Comparison of ENCODE assay signal across 20 cellular contexts in the genomic region with DNA sequence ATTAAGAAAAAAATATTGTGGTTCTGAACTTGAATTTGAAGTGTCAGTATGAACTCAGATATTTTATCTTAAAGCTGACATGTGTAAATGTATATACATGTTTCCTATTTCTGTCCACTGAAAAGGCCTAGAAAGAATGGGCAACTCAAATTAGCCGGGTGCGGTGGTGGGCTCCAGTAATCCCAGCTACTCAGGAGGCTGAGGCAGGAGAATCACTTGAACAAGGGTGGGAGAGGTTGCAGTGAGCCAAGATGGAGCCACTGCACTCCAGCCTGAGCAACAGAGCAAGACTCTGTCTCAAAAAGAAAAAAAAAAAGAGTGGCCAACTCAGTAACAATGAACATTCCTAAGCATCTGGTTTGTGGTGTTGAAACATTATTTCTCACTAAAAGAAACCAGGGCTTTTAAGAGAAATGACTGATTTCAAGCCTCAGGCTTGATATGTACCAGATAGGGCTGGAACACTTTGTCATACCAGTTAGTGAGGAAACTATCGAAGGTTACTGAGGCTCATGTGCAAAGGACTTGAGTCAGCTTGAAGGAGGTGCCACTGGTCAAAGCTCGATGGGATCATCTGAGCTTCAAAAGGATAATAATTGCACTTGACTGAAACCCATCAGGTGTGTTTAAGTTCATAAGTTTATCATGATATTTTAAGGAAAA. TPM values are rescaled to one million over a fixed set of nuclear protein-coding genes. Genes with fewer than 3 reads are reported as not detected.
A peak's percentile ranks its signal among the peaks of the same experiment; 100 is the strongest.
DNase-seq lines count a peak whose midpoint lies in the region; ATAC-seq lines count a peak whose summit lies in the region.
"Had no signal": no experiment of that assay in that cellular context is flagged by ENCODE, and none has a peak within 500 bp of the region (broad histone marks: within the 10 kb centered on the region; RNA-seq: fewer than 3 reads in every experiment).

No MANE protein-coding gene starts in this region.

- ATAC-seq in central memory CD8-positive, alpha-beta T cell (replicated peaks; ENCODE audit: extremely low read depth, poor library complexity, severe bottlenecking): no peak
- ATAC-seq in GM21717 (IDR thresholded peaks at IDR 0.05; ENCODE audit: unreplicated experiment): no peak
- ATAC-seq: heart right ventricle had no signal

- H3K4me2 ChIP-seq in trophoblast cell (ENCODE audit: low read length): no peak overlapping the region
- H3K4me2 ChIP-seq: BLaER1, smooth muscle cell had no signal

- H3K4me1 Mint-ChIP-seq in activated CD4-positive, alpha-beta memory T cell treated with anti-CD3 and anti-CD28 coated beads, Interleukin-2, amount 10 ng/mL, durations not matched to agents 7 days and 5 days: peaks cover 60% of the 10 kb centered on the region
- peaks cover 62% of the 10 kb centered on the region for H3K4me1 Mint-ChIP-seq in central memory CD8-positive, alpha-beta T cell

- no peaks in the 10 kb centered on the region for H3K27me3 Mint-ChIP-seq in activated CD4-positive, alpha-beta memory T cell treated with anti-CD3 and anti-CD28 coated beads, Interleukin-2, amount 10 ng/mL, durations not matched to agents 7 days and 5 days
- no peaks in the 10 kb centered on the region for H3K27me3 Mint-ChIP-seq in central memory CD8-positive, alpha-beta T cell
- H3K27me3 Mint-ChIP-seq: activated naive CD4-positive, alpha-beta T cell treated with anti-CD3 and anti-CD28 coated beads, Interleukin-2, amount 10 ng/mL, durations not matched to agents 7 days and 5 days had no signal

- no peak overlapping the region for H3K18ac ChIP-seq in trophoblast cell (ENCODE audit: low read length)

- H3K36me3 ChIP-seq in trophoblast cell (ENCODE audit: control insufficient read depth in 1 of 2, insufficient read depth in 2 of 2, low read length in 2 of 2): no peaks in the 10 kb centered on the region
- H3K36me3 ChIP-seq: BLaER1, cardiac muscle cell, thoracic aorta had no signal

- peaks cover 4 to 10% of the 10 kb centered on the region in 2 experiments for H3K4me1 ChIP-seq in trophoblast cell (ENCODE audit: control insufficient read depth in 1 of 2, insufficient read depth in 2 of 2, low read length in 2 of 2)

- DNase-seq in activated CD4-positive, alpha-beta T cell treated with anti-CD3 and anti-CD28 coated beads for 48 hours: peak; percentile 37
- no peak for DNase-seq in activated CD4-positive, alpha-beta T cell treated with anti-CD3 and anti-CD28 coated beads, Interleukin-2, amount 50 U/mL, for 4 hours
- DNase-seq in activated CD4-positive, alpha-beta memory T cell treated with anti-CD3 and anti-CD28 coated beads, Interleukin-2, amount 10 ng/mL, durations not matched to agents 7 days and 5 days: no peak
- DNase-seq in central memory CD8-positive, alpha-beta T cell (ENCODE audit: low spot score in 2 of 2): no peak
- peak; percentile 80 to 95 for DNase-seq in trophoblast cell
- DNase-seq in NCI-H2171 treated with DMSO at 0.1 percent for 48 hours (lab: John Stamatoyannopoulos, UW): no peak
- DNase-seq in hypothalamus (lab: John Stamatoyannopoulos, UW): no peak
- DNase-seq: activated naive CD4-positive, alpha-beta T cell treated with anti-CD3 and anti-CD28 coated beads, Interleukin-2, amount 10 ng/mL, durations not matched to agents 7 days and 5 days; DMS153; heart right ventricle; NCI-H1092; NCI-H524; Right ventricle myocardium superior had no signal

- H3K27ac ChIP-seq in trophoblast cell (ENCODE audit: low read depth, low read length): peak overlapping the region; percentile 64
- H3K27ac ChIP-seq: BLaER1, cardiac muscle cell, heart right ventricle, thoracic aorta had no signal

- no peaks in the 10 kb centered on the region for H3K79me2 ChIP-seq in trophoblast cell (ENCODE audit: control insufficient read depth, insufficient read depth, low read length, poor library complexity)

- H2AFZ ChIP-seq in trophoblast cell (ENCODE audit: insufficient read depth, low read length, poor library complexity): no peak overlapping the region

- H3K9me3 ChIP-seq in trophoblast cell (ENCODE audit: insufficient read depth, low read depth, low read length): no peaks in the 10 kb centered on the region
- H3K9me3 ChIP-seq: BLaER1, heart right ventricle, thoracic aorta had no signal

- H3K79me1 ChIP-seq in trophoblast cell (ENCODE audit: low read length): peaks cover 5% of the 10 kb centered on the region

- H3K4ac ChIP-seq in trophoblast cell (ENCODE audit: low read depth, low read length): no peak overlapping the region

- H3K27ac Mint-ChIP-seq in activated CD4-positive, alpha-beta memory T cell treated with anti-CD3 and anti-CD28 coated beads, Interleukin-2, amount 10 ng/mL, durations not matched to agents 7 days and 5 days: peak overlapping the region; percentile 77
- H3K27ac Mint-ChIP-seq in central memory CD8-positive, alpha-beta T cell (ENCODE audit: low read depth): peak overlapping the region; percentile 80
- H3K27ac Mint-ChIP-seq: activated naive CD4-positive, alpha-beta T cell treated with anti-CD3 and anti-CD28 coated beads, Interleukin-2, amount 10 ng/mL, durations not matched to agents 7 days and 5 days; nephron had no signal

- H4K12ac ChIP-seq in trophoblast cell (ENCODE audit: low read depth, low read length): no peak overlapping the region

- peak overlapping the region; percentile 74 for H4K91ac ChIP-seq in trophoblast cell (ENCODE audit: low read depth, low read length)

- no peak overlapping the region for H3K4me3 Mint-ChIP-seq in activated CD4-positive, alpha-beta memory T cell treated with anti-CD3 and anti-CD28 coated beads, Interleukin-2, amount 10 ng/mL, durations not matched to agents 7 days and 5 days
- H3K4me3 Mint-ChIP-seq in central memory CD8-positive, alpha-beta T cell: no peak overlapping the region
- H3K4me3 Mint-ChIP-seq: activated naive CD4-positive, alpha-beta T cell treated with anti-CD3 and anti-CD28 coated beads, Interleukin-2, amount 10 ng/mL, durations not matched to agents 7 days and 5 days; nephron had no signal

- H2BK120ac ChIP-seq in trophoblast cell (ENCODE audit: insufficient read depth, low read length, poor library complexity): no peak overlapping the region

- WGBS in trophoblast cell (ENCODE audit: extremely low coverage, insufficient coverage, insufficient read length): no CpG with 5 or more reads among the region's 4 CpGs

- peak overlapping the region; percentile 73 for H2BK5ac ChIP-seq in trophoblast cell (ENCODE audit: low read depth, low read length, poor library complexity)

- CTCF ChIA-PET in activated CD4-positive, alpha-beta memory T cell treated with anti-CD3 and anti-CD28 coated beads, Interleukin-2, amount 10 ng/mL, durations not matched to agents 7 days and 5 days (lab: Charles Lee): interaction anchor here (1.4 to 1.9 kb wide), 2 partner anchors 13 to 496 kb away, joined by 3 to 9 read pairs; no protein-coding TSS in a partner anchor

- no peak overlapping the region for H3K14ac ChIP-seq in trophoblast cell (ENCODE audit: low read length)

- no peaks in the 10 kb centered on the region for H3K9me3 Mint-ChIP-seq in activated CD4-positive, alpha-beta memory T cell treated with anti-CD3 and anti-CD28 coated beads, Interleukin-2, amount 10 ng/mL, durations not matched to agents 7 days and 5 days
- H3K9me3 Mint-ChIP-seq in central memory CD8-positive, alpha-beta T cell: no peaks in the 10 kb centered on the region
- H3K9me3 Mint-ChIP-seq: activated naive CD4-positive, alpha-beta T cell treated with anti-CD3 and anti-CD28 coated beads, Interleukin-2, amount 10 ng/mL, durations not matched to agents 7 days and 5 days; nephron had no signal

- no peaks in the 10 kb centered on the region for H3K27me3 ChIP-seq in trophoblast cell (ENCODE audit: insufficient read depth, low read length)
- H3K27me3 ChIP-seq: BLaER1, cardiac muscle cell, heart right ventricle had no signal

- no peak overlapping the region for H3K23ac ChIP-seq in trophoblast cell (ENCODE audit: low read length)

- H3K9ac ChIP-seq in trophoblast cell (ENCODE audit: low read length): no peak overlapping the region
- H3K9ac ChIP-seq: BLaER1 had no signal

- H3K36me3 Mint-ChIP-seq in activated CD4-positive, alpha-beta memory T cell treated with anti-CD3 and anti-CD28 coated beads, Interleukin-2, amount 10 ng/mL, durations not matched to agents 7 days and 5 days (ENCODE audit: low read depth): peaks cover 11% of the 10 kb centered on the region
- H3K36me3 Mint-ChIP-seq in central memory CD8-positive, alpha-beta T cell (ENCODE audit: insufficient read depth): peaks cover 27% of the 10 kb centered on the region

- H3K4me3 ChIP-seq in trophoblast cell (ENCODE audit: low read depth, low read length): no peak overlapping the region
- H3K4me3 ChIP-seq: BLaER1, cardiac muscle cell, heart right ventricle, smooth muscle cell, thoracic aorta had no signal

- POLR2A ChIA-PET in activated CD4-positive, alpha-beta memory T cell treated with anti-CD3 and anti-CD28 coated beads, Interleukin-2, amount 10 ng/mL, durations not matched to agents 7 days and 5 days (lab: Charles Lee): interaction anchor here (1.0 kb wide), 1 partner anchor 38 kb away, joined by 3 read pairs; no protein-coding TSS in a partner anchor

- peak overlapping the region; percentile 71 for H2BK12ac ChIP-seq in trophoblast cell (ENCODE audit: low read length)

- no peak overlapping the region for H4K8ac ChIP-seq in trophoblast cell (ENCODE audit: low read depth, low read length)

- H2AK5ac ChIP-seq in trophoblast cell (ENCODE audit: low read length): no peak overlapping the region

RNA-seq across cellular contexts. Expression of gene AOAH, which starts 40.5 kb away (rescaled TPM):
- total RNA-seq in activated CD4-positive, alpha-beta memory T cell treated with anti-CD3 and anti-CD28 coated beads, Interleukin-2, amount 10 ng/mL, durations not matched to agents 7 days and 5 days: 10 to 100 TPM; 15.4 to 18.5 TPM
- 0.17 and 0.44 TPM in 2 replicates for polyA plus RNA-seq in trophoblast cell (2013)
- total RNA-seq: cardiac muscle cell, lung microvascular endothelial cell, smooth muscle cell had no signal
- polyA plus RNA-seq: cardiac muscle cell, smooth muscle cell had no signal

Comparison
In these comparisons a context has a peak if more than half of its experiments do, and no peak if none do; other contexts are left out.
1. DNase-seq: peak in activated CD4-positive, alpha-beta T cell treated with anti-CD3 and anti-CD28 coated beads for 48 hours (single experiment) and trophoblast cell (2 of 2); none in activated CD4-positive, alpha-beta T cell treated with anti-CD3 and anti-CD28 coated beads, Interleukin-2, amount 50 U/mL, for 4 hours (0 of 2), activated CD4-positive, alpha-beta memory T cell treated with anti-CD3 and anti-CD28 coated beads, Interleukin-2, amount 10 ng/mL, durations not matched to agents 7 days and 5 days (single experiment), central memory CD8-positive, alpha-beta T cell (0 of 2), NCI-H2171 treated with DMSO at 0.1 percent for 48 hours (single experiment) and hypothalamus (0 of 51).